In genomic region chr12:8762701-8763100, GRCh38 we compare ENCODE assay signal across 18 cellular contexts. TPM values are rescaled to one million over a fixed set of nuclear protein-coding genes. Genes with fewer than 3 reads are reported as not detected.
"Had no signal": no experiment of that assay in that cellular context is flagged by ENCODE, and none has a peak within 500 bp of the region (broad histone marks: within the 10 kb centered on the region; RNA-seq: fewer than 3 reads in every experiment).

No MANE protein-coding gene starts in this region.

RNA-seq across cellular contexts. Expression of gene A2ML1, which starts 59.7 kb away (rescaled TPM):
- total RNA-seq: activated B cell treated with CpG ODN at 0.5 μM for 24 hours; activated CD4-positive, alpha-beta memory T cell treated with anti-CD3 and anti-CD28 coated beads for 36 hours; activated CD4-positive, alpha-beta T cell treated with anti-CD3 and anti-CD28 coated beads, Interleukin-2, amount 10 ng/mL, durations not matched to agents 24 days and 14 days; activated CD8-positive, alpha-beta memory T cell treated with anti-CD3 and anti-CD28 coated beads for 36 hours; activated CD8-positive, alpha-beta T cell treated with anti-CD3 and anti-CD28 coated beads for 36 hours; activated naive CD4-positive, alpha-beta T cell treated with anti-CD3 and anti-CD28 coated beads for 36 hours; activated naive CD4-positive, alpha-beta T cell treated with anti-CD3 and anti-CD28 coated beads, Interleukin-2, amount 50 U/mL, for 72 hours; activated naive CD8-positive, alpha-beta T cell treated with anti-CD3 and anti-CD28 coated beads for 36 hours; activated T-cell treated with anti-CD3 and anti-CD28 coated beads, Interleukin-2, amount 50 U/mL, for 4 hours; activated T-cell treated with anti-CD3 and anti-CD28 coated beads, Interleukin-2, amount 50 U/mL, for 72 hours; activated T-helper 1 cell treated with anti-CD3 and anti-CD28 coated beads, Interleukin-12 subunit alpha, Interleukin-12 subunit beta, Interleukin-2, Interleukin-4 antibody, amounts not matched to agents 30 ng/mL and 10 ng/mL and 1 ng/mL, durations not matched to agents 14 hours and 24 hours and 36 hours; activated T-helper 17 cell treated with anti-CD3 and anti-CD28 coated beads, Interleukin-2, amount 50 U/mL, for 72 hours; ascending aorta; cardiac septum; T-cell; T-helper 1 cell treated with Interleukin-12 subunit alpha and Interleukin-12 subunit beta and Interleukin-4 antibody, amounts not matched to agents 30 ng/mL and 1 ng/mL, for 36 hours; T-helper 17 cell; T-helper 2 cell treated with Interferon-gamma antibody and Interleukin-4, amounts not matched to agents 100 ng/mL and 5 ng/mL, for 36 hours had no signal
